Comparison of ENCODE assay signal across 20 cellular contexts in genomic region chr12:100970894-100971293, GRCh38.
DNase-seq lines count a peak whose midpoint lies in the region; ATAC-seq, FAIRE-seq and TF ChIP-seq lines count a peak whose summit lies in the region.
"Had no signal": no experiment of that assay in that cellular context is flagged by ENCODE, and none has a peak within 500 bp of the region (broad histone marks: within the 10 kb centered on the region; RNA-seq: fewer than 3 reads in every experiment).

No MANE protein-coding gene starts in this region.

- no peak overlapping the region for H2BK5ac ChIP-seq in H9 (ENCODE audit: insufficient read length, low read length)

- no peak overlapping the region for H2AK5ac ChIP-seq in H9 (ENCODE audit: insufficient read length, low read length)

- H3K9me3 ChIP-seq in H9 (ENCODE audit: control insufficient read depth, low read depth, low read length) (no peaks in the 10 kb centered on the region), SK-N-MC (ENCODE audit: low read depth, low read length) (no peaks in the 10 kb centered on the region), endodermal cell (ENCODE audit: control insufficient read depth, low read length) (no peaks in the 10 kb centered on the region), HepG2 (ENCODE audit: low read length) (no peaks in the 10 kb centered on the region)
- H3K9me3 ChIP-seq: BLaER1, Caco-2 had no signal

- H3K27ac ChIP-seq in H9 (ENCODE audit: insufficient read length, low read depth, low read length) (no peak overlapping the region), SK-N-MC (peak overlapping the region; percentile 93), endodermal cell (ENCODE audit: low read depth, low read length) (no peak overlapping the region), HepG2 (ENCODE audit: extremely low read length, insufficient read depth, low read length) (no peak overlapping the region)
- H3K27ac ChIP-seq: BLaER1, C4-2B had no signal

- H4K5ac ChIP-seq in H9 (ENCODE audit: insufficient read length, low read depth, low read length), result no peak overlapping the region

- H3K36me3 Mint-ChIP-seq in H9 (ENCODE audit: insufficient read depth in 1 of 3, low read depth in 3 of 3), result no peaks in the 10 kb centered on the region; a peak in 1 of 7 replicates
- H3K36me3 Mint-ChIP-seq in endodermal cell (ENCODE audit: low read depth), result no peaks in the 10 kb centered on the region
- H3K36me3 Mint-ChIP-seq: CD4-positive, CD25-positive, alpha-beta regulatory T cell; CD8-positive, alpha-beta T cell had no signal

- H3K27me3 Mint-ChIP-seq in H9 (ENCODE audit: low read depth), result no peaks in the 10 kb centered on the region
- H3K27me3 Mint-ChIP-seq in endodermal cell (ENCODE audit: insufficient read depth), result no peaks in the 10 kb centered on the region
- H3K27me3 Mint-ChIP-seq: B cell; CD4-positive, CD25-positive, alpha-beta regulatory T cell had no signal

- H2AFZ ChIP-seq in H9 (ENCODE audit: low read length) (no peak overlapping the region), HepG2 (ENCODE audit: low read length) (no peak overlapping the region)

- intact Hi-C loops in HepG2 (cut with micrococcal nuclease; ENCODE audit: unreplicated experiment), result no loop called here

- H3K9ac ChIP-seq in H9 (ENCODE audit: extremely low read depth, insufficient read length, low read length) (no peak overlapping the region), SK-N-MC (ENCODE audit: insufficient read length) (no peak overlapping the region), endodermal cell (ENCODE audit: extremely low read depth, low read length, poor library complexity, severe bottlenecking) (no peak overlapping the region), HepG2 (ENCODE audit: insufficient read depth, low read depth, low read length) (no peak overlapping the region)
- H3K9ac ChIP-seq: BLaER1 had no signal

- no peaks in the 10 kb centered on the region for H4K20me1 ChIP-seq in H9 (ENCODE audit: control insufficient read depth, insufficient read depth, insufficient read length)
- H4K20me1 ChIP-seq in HepG2 (ENCODE audit: insufficient read depth, low read length), result no peaks in the 10 kb centered on the region
- H4K20me1 ChIP-seq: BLaER1 had no signal

- H3K23ac ChIP-seq in H9 (ENCODE audit: insufficient read length, low read depth, low read length), result no peak overlapping the region

- H2BK120ac ChIP-seq in H9 (ENCODE audit: low read depth, low read length, poor library complexity, severe bottlenecking), result no peak overlapping the region

- H3K14ac ChIP-seq in H9 (ENCODE audit: insufficient read depth, low read length), result no peak overlapping the region

- no peak overlapping the region for H3K56ac ChIP-seq in H9 (ENCODE audit: insufficient read length, low read depth, low read length)

- H3K36me3 ChIP-seq in SK-N-MC (ENCODE audit: insufficient read depth, low read length), result no peaks in the 10 kb centered on the region
- H3K36me3 ChIP-seq in endodermal cell (ENCODE audit: control insufficient read depth, insufficient read depth, low read length), result no peaks in the 10 kb centered on the region
- no peaks in the 10 kb centered on the region for H3K36me3 ChIP-seq in HepG2 (replicated peaks in 1 of 2; ENCODE audit: control insufficient read depth in 1 of 2, insufficient read depth in 2 of 2, low read length in 2 of 2)
- H3K36me3 ChIP-seq: BLaER1 had no signal

- H3K18ac ChIP-seq in H9 (ENCODE audit: insufficient read length, low read depth, low read length), result no peak overlapping the region

- H3K27me3 ChIP-seq in H9 (ENCODE audit: insufficient read depth, low read length) (no peaks in the 10 kb centered on the region), endodermal cell (ENCODE audit: control insufficient read depth, insufficient read depth, low read length, poor library complexity, severe bottlenecking) (no peaks in the 10 kb centered on the region), HepG2 (ENCODE audit: control insufficient read depth in 1 of 2, insufficient read depth in 2 of 2, low read length in 2 of 2) (no peaks in the 10 kb centered on the region)
- H3K27me3 ChIP-seq: BLaER1 had no signal

- H3K4me3 Mint-ChIP-seq in H9, result no peak overlapping the region
- H3K4me3 Mint-ChIP-seq in endodermal cell, result no peak overlapping the region
- H3K4me3 Mint-ChIP-seq: B cell; CD4-positive, CD25-positive, alpha-beta regulatory T cell; CD8-positive, alpha-beta T cell had no signal

- H2BK12ac ChIP-seq in H9 (ENCODE audit: insufficient read length, low read depth, low read length), result no peak overlapping the region

- peaks cover 23 to 29% of the 10 kb centered on the region in 2 experiments for H3K4me1 Mint-ChIP-seq in H9
- peaks cover 8% of the 10 kb centered on the region for H3K4me1 Mint-ChIP-seq in endodermal cell
- H3K4me1 Mint-ChIP-seq: B cell; CD4-positive, CD25-positive, alpha-beta regulatory T cell had no signal

- ATAC-seq in HepG2 (no peak), GM19455 (IDR thresholded peaks at IDR 0.05; ENCODE audit: unreplicated experiment) (no peak)
- ATAC-seq: CD8-positive, alpha-beta T cell; HCT116 had no signal

- H3T11ph ChIP-seq in H9 (ENCODE audit: low read length), result no peak overlapping the region

- no TSS peak for BruUV-seq in HepG2 (replicated peaks; lab: Mats Ljungman, UMichigan)

- no peak for TF ChIP-seq POLR2A in HepG2 (IDR thresholded peaks at IDR 0.05; ENCODE audit: insufficient read depth in 1 of 2, low read depth in 2 of 2, low read length in 2 of 2)

- no peaks in the 10 kb centered on the region for H3K23me2 ChIP-seq in H9 (ENCODE audit: insufficient read length, low read depth, low read length, poor library complexity, severe bottlenecking)

- H3K4me1 ChIP-seq in H9 (ENCODE audit: insufficient read depth, low read length) (peaks cover 5% of the 10 kb centered on the region), endodermal cell (ENCODE audit: control insufficient read depth, insufficient read depth, low read length) (no peaks in the 10 kb centered on the region), HepG2 (ENCODE audit: insufficient read depth, low read length) (no peaks in the 10 kb centered on the region)
- H3K4me1 ChIP-seq: BLaER1, Caco-2 had no signal

- TF ChIP-seq RAD21 in HepG2 (CRISPR knock-in tag; IDR thresholded peaks at IDR 0.05), result no peak

- CTCF ChIA-PET in HepG2 (lab: Yijun Ruan, JAX; ENCODE audit: low intra/inter-chr PET ratio, low total read pairs), result no interaction called here

- H2BK20ac ChIP-seq in H9 (ENCODE audit: low read depth, low read length, poor library complexity, severe bottlenecking), result no peak overlapping the region

- peak overlapping the region in 2 of 3 experiments; percentile 41 to 70; a peak in 2 of 7 replicates for H3K27ac Mint-ChIP-seq in H9
- H3K27ac Mint-ChIP-seq in endodermal cell, result no peak overlapping the region
- H3K27ac Mint-ChIP-seq: B cell; CD4-positive, CD25-positive, alpha-beta regulatory T cell; CD8-positive, alpha-beta T cell had no signal

- H3K79me2 ChIP-seq in H9 (ENCODE audit: insufficient read depth, low read length) (no peaks in the 10 kb centered on the region), HepG2 (ENCODE audit: insufficient read depth, low read length) (no peaks in the 10 kb centered on the region)

- H2BK15ac ChIP-seq in H9 (ENCODE audit: low read depth, low read length), result no peak overlapping the region

- DNase-seq in H9 (no peak), SK-N-MC (ENCODE audit: low read depth, low spot score) (no peak), endodermal cell (peak; percentile 66), HepG2 (ENCODE audit: low spot score) (no peak), SHP77 treated with DMSO at 0.1 percent for 48 hours (lab: John Stamatoyannopoulos, UW) (no peak)
- DNase-seq: Caco-2; CD4-positive, CD25-positive, alpha-beta regulatory T cell; CD8-positive, alpha-beta T cell; DMS153; DND-41; GOT3; H7 had no signal

- H3K4ac ChIP-seq in H9 (ENCODE audit: low read depth, low read length), result no peak overlapping the region

- H3K4me3 ChIP-seq in SK-N-MC (peak overlapping the region; percentile 36), endodermal cell (ENCODE audit: low read length) (no peak overlapping the region), HepG2 (replicated peaks in 1 of 3; ENCODE audit: insufficient read depth in 1 of 3, low read depth in 2 of 3, low read length in 3 of 3) (no peak overlapping the region)
- H3K4me3 ChIP-seq: BLaER1 had no signal

- WGBS in H9 (ENCODE audit: extremely low coverage, insufficient read length, low lambda C conversion rate), result no CpG with 5 or more reads among the region's 4 CpGs
- WGBS in endodermal cell (ENCODE audit: insufficient coverage in 1 of 2, insufficient read length in 1 of 2), 2 experiments, result 92 to 100% methylated on average over 3 to 4 of the region's 4 CpGs
- WGBS in HepG2 (ENCODE audit: low lambda C conversion rate), result 31% methylated on average over 4 of the region's 4 CpGs

- POLR2A ChIA-PET in HepG2 (lab: Yijun Ruan, JAX), result no interaction called here

- no peak overlapping the region for H4K91ac ChIP-seq in H9 (ENCODE audit: insufficient read length, low read depth, low read length)

- in situ Hi-C loops in HepG2 (cut with HindIII; ENCODE audit: extremely low pct_ligation_motif_present, low pct_unique_long_range_greater_than_20kb), result no loop called here

- H3K9me3 Mint-ChIP-seq in H9 (no peaks in the 10 kb centered on the region), endodermal cell (no peaks in the 10 kb centered on the region)
- H3K9me3 Mint-ChIP-seq: CD8-positive, alpha-beta T cell had no signal

- no peak overlapping the region for H4K8ac ChIP-seq in H9 (replicated peaks; ENCODE audit: insufficient read length, low read depth, low read length)

- no peak overlapping the region for H3K4me2 ChIP-seq in H9 (ENCODE audit: insufficient read depth, insufficient read length, low read length)
- no peak overlapping the region for H3K4me2 ChIP-seq in HepG2 (ENCODE audit: low read depth, low read length)
- H3K4me2 ChIP-seq: BLaER1 had no signal

- no peak for FAIRE-seq in HepG2 (lab: Jason Lieb, UNC)
- FAIRE-seq: G401.6, GM12892, GM19239 had no signal

- TF ChIP-seq EP300 in HepG2 (IDR thresholded peaks at IDR 0.05; ENCODE audit: low read depth in 2 of 2, low read length in 2 of 2), result no peak
- TF ChIP-seq EP300 in HepG2 (CRISPR knock-in tag; IDR thresholded peaks at IDR 0.05; ENCODE audit: borderline replicate concordance), result no peak

- no peaks in the 10 kb centered on the region for H3K79me1 ChIP-seq in H9 (ENCODE audit: insufficient read depth, low read depth, low read length, poor library complexity, severe bottlenecking)

- TF ChIP-seq CTCF in H9 (conservative IDR thresholded peaks at IDR 0.05), result no peak
- TF ChIP-seq CTCF in endodermal cell (conservative IDR thresholded peaks at IDR 0.05), result no peak
- no peak for TF ChIP-seq CTCF in HepG2 (CRISPR knock-in tag; IDR thresholded peaks at IDR 0.05)

TF ChIP-seq in HepG2, 621 proteins besides CTCF, POLR2A, EP300 and RAD21 (continues in another document):
- TF ChIP-seq NFYC (CRISPR knock-in tag; IDR thresholded peaks at IDR 0.05) (no peak), HNRNPUL1 (IDR thresholded peaks at IDR 0.05; ENCODE audit: low read depth, low read length) (no peak), ZNF782 (CRISPR knock-in tag; IDR thresholded peaks at IDR 0.05; ENCODE audit: borderline replicate concordance) (no peak)
